10 cellular contexts compared by ENCODE assay signal in the genomic region with DNA sequence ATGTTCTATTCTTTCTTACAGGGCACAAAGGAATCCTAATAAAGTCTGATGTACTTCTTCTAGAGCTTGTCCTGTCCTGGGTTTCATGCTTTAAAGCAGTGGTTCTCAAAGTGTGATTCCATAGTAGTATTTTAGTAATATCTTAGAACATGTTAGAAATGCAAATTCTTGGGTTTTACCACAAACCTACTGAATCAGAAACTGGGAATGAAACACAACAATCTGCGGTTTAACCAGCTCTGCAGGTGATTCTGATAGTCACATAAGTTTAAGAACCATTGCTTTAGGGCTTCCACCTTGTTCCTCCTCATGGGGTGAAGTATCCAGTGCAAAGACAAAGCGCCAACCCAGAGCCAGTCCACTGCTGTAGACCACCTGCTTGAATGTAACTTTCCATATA. TPM values are rescaled to one million over a fixed set of nuclear protein-coding genes. Genes with fewer than 3 reads are reported as not detected.
DNase-seq lines count a peak whose midpoint lies in the region; ATAC-seq and TF ChIP-seq lines count a peak whose summit lies in the region.
"Had no signal": no experiment of that assay in that cellular context is flagged by ENCODE, and none has a peak within 500 bp of the region (broad histone marks: within the 10 kb centered on the region; RNA-seq: fewer than 3 reads in every experiment).

No MANE protein-coding gene starts in this region.

- TF ChIP-seq CTCF in GM12864 (IDR thresholded peaks at IDR 0.05; ENCODE audit: low read depth, low read length, missing control alignments) = no peak

- peak; percentile 39 for DNase-seq in GM12864 (ENCODE audit: low read depth)
- peak; percentile 16 for DNase-seq in LHCN-M2 (ENCODE audit: low read depth)
- no peak for DNase-seq in COLO668 (lab: John Stamatoyannopoulos, UW; ENCODE audit: unreplicated experiment)
- DNase-seq in activated CD4-positive, alpha-beta T cell treated with anti-CD3 and anti-CD28 coated beads, Interleukin-2, amount 50 U/mL, for 48 hours = no peak
- DNase-seq in NCI-H2227 (lab: John Stamatoyannopoulos, UW; ENCODE audit: unreplicated experiment) = no peak
- DNase-seq in NCI-H446 (lab: John Stamatoyannopoulos, UW) = no peak
- DNase-seq: NCI-H2227 treated with DMSO at 0.1 percent for 48 hours had no signal

- H3K4me3 ChIP-seq in GM12864 (ENCODE audit: low read depth, low read length) = no peak overlapping the region
- H3K4me3 ChIP-seq: SK-N-MC had no signal

- peak; percentile 89 for ATAC-seq in GM19438 (IDR thresholded peaks at IDR 0.05; ENCODE audit: low read depth, unreplicated experiment)
- peak; percentile 89 for ATAC-seq in HG02885 (IDR thresholded peaks at IDR 0.05; ENCODE audit: poor library complexity, unreplicated experiment)

RNA-seq across cellular contexts. Expression of a gene that starts 41.1 kb away (rescaled TPM):
- not detected in 2 replicates for total RNA-seq in LHCN-M2 (2014; rRNA removed)
- polyA plus RNA-seq in LHCN-M2 (2012) = 1.8 TPM

Comparison
In these comparisons a context has a peak if more than half of its experiments do, and no peak if none do; other contexts are left out.
1. DNase-seq: peak in GM12864 (single experiment) and LHCN-M2 (single experiment); none in COLO668 (single experiment), activated CD4-positive, alpha-beta T cell treated with anti-CD3 and anti-CD28 coated beads, Interleukin-2, amount 50 U/mL, for 48 hours (0 of 2), NCI-H2227 (single experiment) and NCI-H446 (0 of 2).